Comparison of ENCODE assay signal across 1 cellular context in genomic region chr3:108953700-108954099, GRCh38.
TF ChIP-seq lines count a peak whose summit lies in the region.

Gene GUCA1C (minus strand): TSS chr3:108953879. CDS start chr3:108953762, 117 bp downstream.

TF ChIP-seq in HCT116, 20 proteins besides CTCF, POLR2A, EP300 and RAD21:
- TF ChIP-seq FOSL1 (IDR thresholded peaks at IDR 0.05; ENCODE audit: low read depth) (no peak), MAX (IDR thresholded peaks at IDR 0.05) (no peak), EGR1 (IDR thresholded peaks at IDR 0.05; ENCODE audit: low read depth) (no peak), YY1 (IDR thresholded peaks at IDR 0.05; ENCODE audit: extremely low read depth, insufficient replicate concordance, low read depth, low read length) (no peak), CBX3 (IDR thresholded peaks at IDR 0.05; ENCODE audit: low read depth) (no peak), SIN3A (IDR thresholded peaks at IDR 0.05; ENCODE audit: low read depth) (no peak), REST (IDR thresholded peaks at IDR 0.05; ENCODE audit: low read depth) (no peak), ZFX (IDR thresholded peaks at IDR 0.05) (no peak), JUND (IDR thresholded peaks at IDR 0.05) (no peak), ELF1 (IDR thresholded peaks at IDR 0.05; ENCODE audit: borderline replicate concordance, low read depth) (no peak), SRF (IDR thresholded peaks at IDR 0.05; ENCODE audit: low read depth) (no peak)
